Comparison of ENCODE assay signal across 11 cellular contexts in the genomic region with DNA sequence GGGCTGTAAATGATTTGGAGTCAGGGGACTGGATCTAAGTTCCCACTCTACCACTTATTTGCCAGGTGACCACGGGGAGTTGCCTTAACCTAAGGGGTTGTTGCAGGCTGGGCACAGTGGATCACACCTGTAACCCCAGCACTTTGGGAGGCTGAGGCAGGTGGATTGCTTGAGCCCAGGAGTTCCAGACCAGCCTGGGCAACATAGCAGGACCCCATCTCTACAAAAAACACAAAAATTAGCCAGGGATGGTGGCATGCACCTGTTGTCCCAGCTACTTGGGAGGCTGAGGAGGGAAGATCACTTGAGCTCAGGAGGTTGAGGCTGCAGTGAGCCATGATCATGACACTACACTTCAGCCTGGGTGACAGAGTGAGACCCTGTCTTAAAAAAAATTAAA. TPM values are rescaled to one million over a fixed set of nuclear protein-coding genes. Genes with fewer than 3 reads are reported as not detected.
"Had no signal": no experiment of that assay in that cellular context is flagged by ENCODE, and none has a peak within 500 bp of the region (broad histone marks: within the 10 kb centered on the region; RNA-seq: fewer than 3 reads in every experiment).

No MANE protein-coding gene starts in this region.

RNA-seq across cellular contexts. Expression of a gene that starts 34.5 kb away (rescaled TPM):
- total RNA-seq: activated B cell treated with CpG ODN at 0.5 μM for 24 hours; activated CD4-positive, alpha-beta T cell treated with anti-CD3 and anti-CD28 coated beads, Interleukin-2, amount 10 ng/mL, durations not matched to agents 24 days and 14 days; activated CD8-positive, alpha-beta memory T cell treated with anti-CD3 and anti-CD28 coated beads for 36 hours; activated CD8-positive, alpha-beta T cell treated with anti-CD3 and anti-CD28 coated beads for 36 hours; activated T-helper 1 cell treated with anti-CD3 and anti-CD28 coated beads, Interleukin-12 subunit alpha, Interleukin-12 subunit beta, Interleukin-2, Interleukin-4 antibody, amounts not matched to agents 30 ng/mL and 10 ng/mL and 1 ng/mL, durations not matched to agents 14 hours and 24 hours and 36 hours; ascending aorta; bronchial epithelial cell; cardiac muscle cell; chondrocyte; T-helper 2 cell treated with Interferon-gamma antibody and Interleukin-4, amounts not matched to agents 100 ng/mL and 5 ng/mL, for 36 hours had no signal
- polyA plus RNA-seq: adipose tissue, cardiac muscle cell had no signal
